In genomic region chr1:89779541-89779940, GRCh38 we compare ENCODE assay signal across 18 cellular contexts.
"Had no signal": no experiment of that assay in that cellular context is flagged by ENCODE, and none has a peak within 500 bp of the region (broad histone marks: within the 10 kb centered on the region; RNA-seq: fewer than 3 reads in every experiment).

No MANE protein-coding gene starts in this region.

- H3K36me3 Mint-ChIP-seq: activated naive CD8-positive, alpha-beta T cell treated with anti-CD3 and anti-CD28 coated beads, Interleukin-2, amount 10 ng/mL, durations not matched to agents 7 days and 5 days; stimulated activated naive B cell treated with anti-CD40 and anti-IgM and Interleukin-4, amounts not matched to agents 10 μg/mL and 1 μg/mL and 100 μg/mL, for 72 hours had no signal

- DNase-seq: activated CD4-positive, CD25-positive, alpha-beta regulatory T cell; activated CD8-positive, alpha-beta memory T cell treated with anti-CD3 and anti-CD28 coated beads, Interleukin-2, amount 50 U/mL, for 48 hours; activated naive CD8-positive, alpha-beta T cell treated with anti-CD3 and anti-CD28 coated beads, Interleukin-2, amount 10 ng/mL, durations not matched to agents 7 days and 5 days; anterior cingulate cortex; brain microvascular endothelial cell; colonic mucosa; endodermal cell; foreskin fibroblast; left ventricle myocardium superior; nephron progenitor cell; nucleus accumbens; SIG-M5; sigmoid colon; stimulated activated naive B cell treated with anti-CD40 and anti-IgM and Interleukin-4, amounts not matched to agents 10 μg/mL and 1 μg/mL and 100 μg/mL, for 72 hours; T-helper 1 cell; T-helper 9 cell had no signal

- H3K27ac Mint-ChIP-seq: activated naive CD8-positive, alpha-beta T cell treated with anti-CD3 and anti-CD28 coated beads, Interleukin-2, amount 10 ng/mL, durations not matched to agents 7 days and 5 days; endodermal cell; nephron progenitor cell; stimulated activated naive B cell treated with anti-CD40 and anti-IgM and Interleukin-4, amounts not matched to agents 10 μg/mL and 1 μg/mL and 100 μg/mL, for 72 hours had no signal

- ATAC-seq: left ventricle myocardium superior; SK-N-SH treated with all-trans-retinoic acid at 6 μM for 48 hours; stimulated activated naive B cell treated with anti-CD40 and anti-IgM and Interleukin-4, amounts not matched to agents 10 μg/mL and 1 μg/mL and 100 μg/mL, for 72 hours had no signal

- H3K27me3 Mint-ChIP-seq: activated naive CD8-positive, alpha-beta T cell treated with anti-CD3 and anti-CD28 coated beads, Interleukin-2, amount 10 ng/mL, durations not matched to agents 7 days and 5 days; central memory CD8-positive, alpha-beta T cell had no signal

- H3K4me3 Mint-ChIP-seq: activated naive CD8-positive, alpha-beta T cell treated with anti-CD3 and anti-CD28 coated beads, Interleukin-2, amount 10 ng/mL, durations not matched to agents 7 days and 5 days; central memory CD8-positive, alpha-beta T cell; endodermal cell; nephron progenitor cell; stimulated activated naive B cell treated with anti-CD40 and anti-IgM and Interleukin-4, amounts not matched to agents 10 μg/mL and 1 μg/mL and 100 μg/mL, for 72 hours had no signal

- H3K9me3 Mint-ChIP-seq: activated naive CD8-positive, alpha-beta T cell treated with anti-CD3 and anti-CD28 coated beads, Interleukin-2, amount 10 ng/mL, durations not matched to agents 7 days and 5 days; central memory CD8-positive, alpha-beta T cell; endodermal cell; nephron progenitor cell; stimulated activated naive B cell treated with anti-CD40 and anti-IgM and Interleukin-4, amounts not matched to agents 10 μg/mL and 1 μg/mL and 100 μg/mL, for 72 hours had no signal
